14 cellular contexts compared by ENCODE assay signal in genomic region chr6:34358389-34358906, GRCh38. TPM values are rescaled to one million over a fixed set of nuclear protein-coding genes. Genes with fewer than 3 reads are reported as not detected.
DNase-seq lines count a peak whose midpoint lies in the region; ATAC-seq lines count a peak whose summit lies in the region.
"Had no signal": no experiment of that assay in that cellular context is flagged by ENCODE, and none has a peak within 500 bp of the region (broad histone marks: within the 10 kb centered on the region; RNA-seq: fewer than 3 reads in every experiment).

No MANE protein-coding gene starts in this region.

- no peaks in the 10 kb centered on the region for H3K9me3 ChIP-seq in T-helper 17 cell (ENCODE audit: control insufficient read depth, low read length, poor library complexity, severe bottlenecking)
- H3K9me3 ChIP-seq: neutrophil had no signal

- peaks cover 18% of the 10 kb centered on the region for H3K4me1 Mint-ChIP-seq in T-helper 17 cell
- H3K4me1 Mint-ChIP-seq in activated naive CD8-positive, alpha-beta T cell treated with anti-CD3 and anti-CD28 coated beads, Interleukin-2, amount 50 U/mL, for 24 hours: peaks cover 35% of the 10 kb centered on the region
- H3K4me1 Mint-ChIP-seq in natural killer cell treated with Interleukin-12 subunit alpha and Interleukin-12 subunit beta and Interleukin-15 and Interleukin-18, amount 100 ng/mL, for 72 hours (ENCODE audit: low read depth in 2 of 2): peaks cover 17 to 20% of the 10 kb centered on the region in 2 donors

- no peaks in the 10 kb centered on the region for H3K27me3 Mint-ChIP-seq in T-helper 17 cell
- no peaks in the 10 kb centered on the region for H3K27me3 Mint-ChIP-seq in activated naive CD8-positive, alpha-beta T cell treated with anti-CD3 and anti-CD28 coated beads, Interleukin-2, amount 50 U/mL, for 24 hours
- no peaks in the 10 kb centered on the region for H3K27me3 Mint-ChIP-seq in natural killer cell treated with Interleukin-12 subunit alpha and Interleukin-12 subunit beta and Interleukin-15 and Interleukin-18, amount 100 ng/mL, for 72 hours
- H3K27me3 Mint-ChIP-seq: activated B cell treated with CpG ODN at 0.5 μM for 24 hours had no signal

- ATAC-seq in T-helper 17 cell: no peak
- ATAC-seq in GM21723 (IDR thresholded peaks at IDR 0.05; ENCODE audit: unreplicated experiment): no peak
- ATAC-seq in activated naive CD8-positive, alpha-beta T cell treated with anti-CD3 and anti-CD28 coated beads, Interleukin-2, amount 50 U/mL, for 24 hours: no peak
- no peak for ATAC-seq in natural killer cell treated with Interleukin-12 subunit alpha and Interleukin-12 subunit beta and Interleukin-15 and Interleukin-18, amount 100 ng/mL, for 72 hours

- H3K4me3 Mint-ChIP-seq in T-helper 17 cell: no peak overlapping the region
- no peak overlapping the region for H3K4me3 Mint-ChIP-seq in activated naive CD8-positive, alpha-beta T cell treated with anti-CD3 and anti-CD28 coated beads, Interleukin-2, amount 50 U/mL, for 24 hours
- H3K4me3 Mint-ChIP-seq in natural killer cell treated with Interleukin-12 subunit alpha and Interleukin-12 subunit beta and Interleukin-15 and Interleukin-18, amount 100 ng/mL, for 72 hours: no peak overlapping the region
- H3K4me3 Mint-ChIP-seq: activated B cell treated with CpG ODN at 0.5 μM for 24 hours had no signal

- peak overlapping the region; percentile 3 for H3K27ac Mint-ChIP-seq in T-helper 17 cell
- no peak overlapping the region for H3K27ac Mint-ChIP-seq in activated naive CD8-positive, alpha-beta T cell treated with anti-CD3 and anti-CD28 coated beads, Interleukin-2, amount 50 U/mL, for 24 hours
- H3K27ac Mint-ChIP-seq in natural killer cell treated with Interleukin-12 subunit alpha and Interleukin-12 subunit beta and Interleukin-15 and Interleukin-18, amount 100 ng/mL, for 72 hours: no peak overlapping the region
- H3K27ac Mint-ChIP-seq: activated B cell treated with CpG ODN at 0.5 μM for 24 hours had no signal

- H3K9me3 Mint-ChIP-seq in activated naive CD8-positive, alpha-beta T cell treated with anti-CD3 and anti-CD28 coated beads, Interleukin-2, amount 50 U/mL, for 24 hours: no peaks in the 10 kb centered on the region
- H3K9me3 Mint-ChIP-seq in natural killer cell treated with Interleukin-12 subunit alpha and Interleukin-12 subunit beta and Interleukin-15 and Interleukin-18, amount 100 ng/mL, for 72 hours: no peaks in the 10 kb centered on the region
- H3K9me3 Mint-ChIP-seq: activated B cell treated with CpG ODN at 0.5 μM for 24 hours had no signal

- DNase-seq in DMS 273 treated with DMSO at 0.1 percent for 48 hours (lab: John Stamatoyannopoulos, UW) (peak; percentile 86), M059J (ENCODE audit: low read depth) (peak; percentile 76), T-helper 17 cell (no peak), iris pigment epithelial cell (ENCODE audit: low read depth) (peak; percentile 87), islet precursor cell (no peak)
- no peak for DNase-seq in activated naive CD8-positive, alpha-beta T cell treated with anti-CD3 and anti-CD28 coated beads, Interleukin-2, amount 50 U/mL, for 24 hours
- no peak for DNase-seq in natural killer cell treated with Interleukin-12 subunit alpha and Interleukin-12 subunit beta and Interleukin-15 and Interleukin-18, amount 100 ng/mL, for 72 hours (ENCODE audit: low spot score)
- DNase-seq: activated B cell treated with CpG ODN at 0.5 μM for 24 hours; activated naive CD4-positive, alpha-beta T cell treated with anti-CD3 and anti-CD28 coated beads, Interleukin-2, amount 50 U/mL, for 16 hours; DND-41; hippocampal formation; NCI-H82 had no signal

- H3K36me3 Mint-ChIP-seq in T-helper 17 cell (ENCODE audit: low read depth): peaks cover 3% of the 10 kb centered on the region
- no peaks in the 10 kb centered on the region for H3K36me3 Mint-ChIP-seq in activated naive CD8-positive, alpha-beta T cell treated with anti-CD3 and anti-CD28 coated beads, Interleukin-2, amount 50 U/mL, for 24 hours (ENCODE audit: low read depth)
- no peaks in the 10 kb centered on the region for H3K36me3 Mint-ChIP-seq in natural killer cell treated with Interleukin-12 subunit alpha and Interleukin-12 subunit beta and Interleukin-15 and Interleukin-18, amount 100 ng/mL, for 72 hours

RNA-seq across cellular contexts. Expression of gene NUDT3, which starts 34.0 kb away (rescaled TPM):
- 11.8 and 18.3 TPM in 2 replicates for total RNA-seq in M059J (2014; rRNA removed; shearing (Covaris generic))
- total RNA-seq in T-helper 17 cell: 10 to 100 TPM; 21.1 to 23.2 TPM
- 10 to 100 TPM in 1 of 2 donors, 1 to 10 TPM in 1; 9.2 to 15.4 TPM for total RNA-seq in natural killer cell treated with Interleukin-12 subunit alpha and Interleukin-12 subunit beta and Interleukin-15 and Interleukin-18, amount 100 ng/mL, for 72 hours

Comparison
In these comparisons a context has a peak if more than half of its experiments do, and no peak if none do; other contexts are left out.
1. DNase-seq: peak in DMS 273 treated with DMSO at 0.1 percent for 48 hours (single experiment), M059J (single experiment) and iris pigment epithelial cell (single experiment); none in T-helper 17 cell (0 of 3), activated naive CD8-positive, alpha-beta T cell treated with anti-CD3 and anti-CD28 coated beads, Interleukin-2, amount 50 U/mL, for 24 hours (single experiment), islet precursor cell (single experiment) and natural killer cell treated with Interleukin-12 subunit alpha and Interleukin-12 subunit beta and Interleukin-15 and Interleukin-18, amount 100 ng/mL, for 72 hours (single experiment).